Comparison of ENCODE assay signal across 8 cellular contexts in the genomic region with DNA sequence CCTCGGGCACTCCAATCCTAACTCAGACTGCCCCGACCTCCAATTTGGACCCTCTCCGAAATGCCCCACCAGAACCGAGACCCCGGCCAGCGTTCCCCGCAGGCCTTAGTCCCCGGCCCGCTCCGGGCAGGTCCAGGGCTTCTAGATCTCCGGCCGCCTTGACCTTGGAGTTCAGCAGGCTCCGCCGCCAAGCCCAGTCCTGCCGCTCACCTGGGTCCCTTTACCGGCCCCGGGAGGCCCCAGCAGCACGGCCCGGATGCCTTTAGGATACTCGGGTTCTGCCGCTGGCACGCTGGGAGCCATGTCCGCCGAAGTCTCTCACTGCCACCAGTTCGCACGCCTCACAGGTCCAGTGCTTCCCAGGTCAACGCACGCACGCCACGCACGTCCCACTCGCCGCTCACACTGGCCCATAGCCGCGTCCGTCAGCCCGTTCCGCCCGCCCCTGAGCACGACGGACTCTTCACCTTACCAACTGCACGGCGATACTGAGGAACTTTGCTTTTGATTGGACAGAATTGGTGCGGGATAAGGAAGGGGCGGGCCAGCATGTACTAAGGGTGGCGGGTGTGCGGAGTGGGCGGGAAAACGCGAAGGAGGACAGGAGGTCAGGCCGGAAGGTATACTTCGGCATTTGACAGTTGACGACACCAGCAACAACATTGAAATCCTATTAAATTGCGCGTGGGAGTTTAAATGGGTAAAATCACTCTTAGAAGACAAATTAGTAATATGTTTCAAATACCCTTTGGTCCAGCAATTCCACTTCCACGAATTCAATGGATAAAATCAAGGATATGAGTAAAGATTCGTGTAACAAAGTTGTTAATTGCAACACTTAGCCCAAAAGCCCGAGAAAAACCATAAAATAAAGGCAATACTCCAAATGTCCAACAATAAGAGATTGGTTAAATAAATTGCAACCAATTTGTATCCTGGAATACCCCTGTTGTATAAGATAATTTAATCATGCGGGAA. TPM values are rescaled to one million over a fixed set of nuclear protein-coding genes. Genes with fewer than 3 reads are reported as not detected.
DNase-seq lines count a peak whose midpoint lies in the region; TF ChIP-seq lines count a peak whose summit lies in the region.

A gene (minus strand): TSS at position 358 of the 978 bp plus-strand sequence. CDS start 55 bp downstream, at position 303.

- H3K4me1 ChIP-seq in neuron (ENCODE audit: insufficient read depth, low read length) (peaks cover 12% of the 10 kb centered on the region), subcutaneous abdominal adipose tissue (ENCODE audit: control insufficient read depth in 5 of 5, insufficient read depth in 5 of 5, low read length in 5 of 5) (peaks cover 11 to 41% (median 33%) of the 10 kb centered on the region in 5 donors)

- peak within 1 kb of the TSS; percentile 92 for H3K27ac ChIP-seq in subcutaneous abdominal adipose tissue (ENCODE audit: low read depth, low read length)

- no peaks in the 10 kb centered on the region for H3K27me3 ChIP-seq in neuron (ENCODE audit: insufficient read depth, low read length)
- no peaks in the 10 kb centered on the region for H3K27me3 ChIP-seq in subcutaneous abdominal adipose tissue (ENCODE audit: control insufficient read depth in 5 of 5, insufficient read depth in 4 of 5, low read length in 5 of 5)

- CTCF ChIA-PET in HEK293T (lab: Yijun Ruan, JAX) = no interaction called here

- H3K9ac ChIP-seq in subcutaneous abdominal adipose tissue (ENCODE audit: low read length in 5 of 5) = peak within 1 kb of the TSS; percentile 86 to 96 (median 91)

- H3K4me3 ChIP-seq in neuron (ENCODE audit: low read length) (peak within 1 kb of the TSS; percentile 80), subcutaneous abdominal adipose tissue (ENCODE audit: low read depth in 1 of 5, low read length in 5 of 5) (peak within 1 kb of the TSS; percentile 79 to 93 (median 84))

- H3K9me3 ChIP-seq in neuron (ENCODE audit: low read length) = no peaks in the 10 kb centered on the region
- H3K9me3 ChIP-seq in subcutaneous abdominal adipose tissue (ENCODE audit: control insufficient read depth in 5 of 5, low read length in 5 of 5) = no peaks in the 10 kb centered on the region

- H3K36me3 ChIP-seq in neuron (ENCODE audit: insufficient read depth, low read length) (peaks cover 17% of the 10 kb centered on the region), subcutaneous abdominal adipose tissue (ENCODE audit: control insufficient read depth in 5 of 5, insufficient read depth in 5 of 5, low read length in 5 of 5) (peaks cover 0 to 5% (median 0%) of the 10 kb centered on the region in 5 donors)

- POLR2A ChIA-PET in HEK293T (lab: Yijun Ruan, JAX) = no interaction called here

- in situ Hi-C loops in SK-MEL-5 (cut with HindIII; ENCODE audit: low pct_unique_long_range_greater_than_20kb, low sequenced_read_pairs) = no loop called here

- peak; percentile 98 for DNase-seq in GF-D8 (lab: John Stamatoyannopoulos, UW)
- peak; percentile 100 for DNase-seq in HEK293T (ENCODE audit: extremely low spot score)
- peak; percentile 99 for DNase-seq in MV-4-11 (lab: John Stamatoyannopoulos, UW)
- peak; percentile 98 for DNase-seq in SK-MEL-5 (ENCODE audit: low read depth, low spot score)
- peak; percentile 93 for DNase-seq in activated naive CD4-positive, alpha-beta T cell treated with Interleukin-2 at 50 U/mL for 16 hours
- peak; percentile 97 for DNase-seq in foreskin melanocyte

- peak within 1 kb of the TSS; percentile 77 for H2AFZ ChIP-seq in neuron (ENCODE audit: low read depth, low read length)

TF ChIP-seq in HEK293T, 16 proteins besides CTCF, POLR2A, EP300 and RAD21:
- TF ChIP-seq ELF4 (IDR thresholded peaks at IDR 0.05) (peak; percentile 29; the same call in 1 of the 2 replicates), L3MBTL2 (conservative IDR thresholded peaks at IDR 0.05) (peak; percentile 100), HDGF (IDR thresholded peaks at IDR 0.05; ENCODE audit: borderline replicate concordance) (0 out of 2 replicates have a peak, but pooled peaks have one; percentile 26), ARNT (IDR thresholded peaks at IDR 0.05) (peak; percentile 87), SP1 (IDR thresholded peaks at IDR 0.05) (0 out of 2 replicates have a peak, but pooled peaks have one; percentile 24), FOXK2 (IDR thresholded peaks at IDR 0.05) (no peak), FOXA1 (IDR thresholded peaks at IDR 0.05) (no peak)
- TF ChIP-seq, protein P1, sequence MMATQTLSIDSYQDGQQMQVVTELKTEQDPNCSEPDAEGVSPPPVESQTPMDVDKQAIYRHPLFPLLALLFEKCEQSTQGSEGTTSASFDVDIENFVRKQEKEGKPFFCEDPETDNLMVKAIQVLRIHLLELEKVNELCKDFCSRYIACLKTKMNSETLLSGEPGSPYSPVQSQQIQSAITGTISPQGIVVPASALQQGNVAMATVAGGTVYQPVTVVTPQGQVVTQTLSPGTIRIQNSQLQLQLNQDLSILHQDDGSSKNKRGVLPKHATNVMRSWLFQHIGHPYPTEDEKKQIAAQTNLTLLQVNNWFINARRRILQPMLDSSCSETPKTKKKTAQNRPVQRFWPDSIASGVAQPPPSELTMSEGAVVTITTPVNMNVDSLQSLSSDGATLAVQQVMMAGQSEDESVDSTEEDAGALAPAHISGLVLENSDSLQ (IDR thresholded peaks at IDR 0.05) = peak; percentile 100

RNA-seq across cellular contexts. Expression of the gene that starts here (rescaled TPM):
- total RNA-seq in SK-MEL-5 (2014; rRNA removed; shearing (Covaris generic)) = 327 and 348 TPM in 2 replicates
- 319 and 423 TPM in 2 replicates for polyA plus RNA-seq in SK-MEL-5 (2015; cell fraction: cytosol; rRNA removed)
- 312 and 338 TPM in 2 replicates for polyA plus RNA-seq in SK-MEL-5 (2015; cell fraction: nucleus; rRNA removed)

Comparison
In these comparisons a context has a peak if more than half of its experiments do, and no peak if none do; other contexts are left out.
1. Peak in every context shown above with its lines: DNase-seq, H3K4me3 ChIP-seq and H3K27ac ChIP-seq.